ENCODE assay signal across 8 cellular contexts in the genomic region with DNA sequence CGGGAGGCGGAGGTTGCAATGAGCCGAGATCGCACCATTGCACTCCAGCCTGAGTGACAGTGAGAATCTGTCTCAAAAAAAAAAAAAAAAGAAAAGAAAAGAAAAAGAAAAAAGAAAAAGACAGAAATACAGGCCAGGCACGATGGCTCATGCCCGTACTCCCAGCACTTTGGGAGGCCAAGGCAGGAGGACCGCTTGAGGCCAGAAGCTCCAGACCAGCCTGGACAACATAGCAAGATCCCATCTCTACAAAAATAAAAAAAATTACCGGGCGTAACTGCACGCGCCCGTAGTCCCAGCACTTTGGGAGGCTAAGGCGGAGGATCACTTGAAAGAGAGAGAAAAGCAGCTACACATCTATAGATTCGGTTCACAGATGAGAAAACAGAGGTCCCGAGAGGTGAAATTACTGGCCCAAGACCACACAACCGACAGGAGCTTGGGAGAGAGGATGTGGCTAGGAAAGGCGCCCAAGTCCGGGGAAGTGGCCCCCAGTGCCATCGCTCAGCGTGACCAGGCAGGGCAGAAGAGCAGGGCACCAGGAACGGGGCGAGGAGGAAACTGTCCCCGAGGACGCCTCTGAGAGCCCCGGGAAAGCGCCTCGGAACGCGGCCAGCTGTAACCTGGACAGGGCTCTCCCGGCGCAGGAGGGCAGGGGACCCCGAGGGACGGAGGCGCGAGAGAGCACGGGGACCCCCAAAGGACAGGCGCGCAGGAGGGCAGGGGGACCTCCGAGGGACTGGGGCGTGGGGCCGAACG. TPM values are rescaled to one million over a fixed set of nuclear protein-coding genes. Genes with fewer than 3 reads are reported as not detected.
DNase-seq lines count a peak whose midpoint lies in the region; ATAC-seq and TF ChIP-seq lines count a peak whose summit lies in the region.

No MANE protein-coding gene starts in this region.

- TF ChIP-seq CTCF in Calu3 (IDR thresholded peaks at IDR 0.05; ENCODE audit: unreplicated experiment): no peak
- TF ChIP-seq CTCF in choroid plexus epithelial cell (conservative IDR thresholded peaks at IDR 0.05; ENCODE audit: low read depth, low read length): no peak
- no peak for TF ChIP-seq CTCF in lung (IDR thresholded peaks at IDR 0.05; ENCODE audit: control extremely low read depth, extremely low read depth)
- TF ChIP-seq CTCF in upper lobe of left lung (IDR thresholded peaks at IDR 0.05): no peak

- WGBS in GM23248 (ENCODE audit: low coverage in 1 of 2, low lambda C conversion rate in 2 of 2, missing lambda C conversion rate in 2 of 2), 2 experiments: 12 to 14% methylated on average over 38 of the region's 42 CpGs
- 24 to 31% methylated on average over 34 to 42 of the region's 42 CpGs for WGBS in lung, 2 donors
- WGBS in upper lobe of left lung, 2 donors: 31 to 36% methylated on average over 31 to 32 of the region's 42 CpGs

- no peaks in the 10 kb centered on the region for H4K20me1 ChIP-seq in GM23248 (ENCODE audit: insufficient read depth)

- TF ChIP-seq POLR2A in upper lobe of left lung (IDR thresholded peaks at IDR 0.05): no peak

- H3K4me3 ChIP-seq in GM23248: peak overlapping the region; percentile 85
- H3K4me3 ChIP-seq in NT2/D1 (ENCODE audit: insufficient read length, low read depth): peak overlapping the region; percentile 85
- H3K4me3 ChIP-seq in choroid plexus epithelial cell (ENCODE audit: low read depth, low read length): peak overlapping the region; percentile 95
- H3K4me3 ChIP-seq in lung: peak overlapping the region; percentile 81
- H3K4me3 ChIP-seq in upper lobe of left lung: peak overlapping the region; percentile 81 to 99 (median 90)

- H2AFZ ChIP-seq in GM23248: peak overlapping the region; percentile 62

- peak; percentile 12 for ATAC-seq in lung (ENCODE audit: insufficient read depth, low FRiP score)
- peak in 1 of 2 donors; percentile 43 for ATAC-seq in upper lobe of left lung (ENCODE audit: low FRiP score in 2 of 2)

- peaks cover 10% of the 10 kb centered on the region for H3K4me1 Mint-ChIP-seq in Calu3 (ENCODE audit: low read depth, unreplicated experiment)

- peak; percentile 35 for DNase-seq in Calu3
- DNase-seq in GM23248: peak; percentile 56
- DNase-seq in NT2/D1 (ENCODE audit: low read depth, low spot score): no peak
- no peak for DNase-seq in choroid plexus epithelial cell (ENCODE audit: low read depth)
- DNase-seq in lung (ENCODE audit: low spot score): no peak
- DNase-seq in upper lobe of left lung: no peak
- no peak for DNase-seq in 8988T
- DNase-seq in NOMO-1 treated with DMSO at 0.1 percent for 48 hours (lab: John Stamatoyannopoulos, UW; ENCODE audit: unreplicated experiment): no peak

- BruUV-seq in Calu3 (replicated peaks; lab: Mats Ljungman, UMichigan): TSS peak; percentile 28

- no peaks in the 10 kb centered on the region for H3K9me2 ChIP-seq in GM23248 (ENCODE audit: insufficient read depth)

- H3K4me1 ChIP-seq in GM23248 (ENCODE audit: insufficient read depth): no peaks in the 10 kb centered on the region
- peaks cover 7% of the 10 kb centered on the region for H3K4me1 ChIP-seq in NT2/D1 (ENCODE audit: insufficient read depth, insufficient read length)
- peaks cover 0 to 7% of the 10 kb centered on the region in 2 donors for H3K4me1 ChIP-seq in lung (ENCODE audit: control insufficient read depth in 2 of 2, insufficient read depth in 2 of 2, low read length in 2 of 2)
- peaks cover 0 to 15% (median 10%) of the 10 kb centered on the region in 4 donors for H3K4me1 ChIP-seq in upper lobe of left lung

- intact Hi-C loops in Calu3 (cut with micrococcal nuclease; ENCODE audit: unreplicated experiment): no loop called here

- no peak overlapping the region for H3K4me3 Mint-ChIP-seq in Calu3 (ENCODE audit: low read depth, unreplicated experiment)

- no peaks in the 10 kb centered on the region for H3K9me3 ChIP-seq in GM23248 (ENCODE audit: low read depth)
- no peaks in the 10 kb centered on the region for H3K9me3 ChIP-seq in NT2/D1 (ENCODE audit: insufficient read depth, low read length)
- peaks cover 0 to 2% of the 10 kb centered on the region in 2 donors for H3K9me3 ChIP-seq in lung (ENCODE audit: control insufficient read depth in 2 of 2, insufficient read depth in 1 of 2, low read length in 1 of 2)
- no peaks in the 10 kb centered on the region for H3K9me3 ChIP-seq in upper lobe of left lung

- H3K27ac Mint-ChIP-seq in Calu3 (ENCODE audit: unreplicated experiment): no peak overlapping the region

- H3K36me3 Mint-ChIP-seq in Calu3 (ENCODE audit: insufficient read depth, unreplicated experiment): no peaks in the 10 kb centered on the region

- H3K27ac ChIP-seq in GM23248: peak overlapping the region; percentile 25
- H3K27ac ChIP-seq in lung (ENCODE audit: low read depth in 1 of 2, low read length in 1 of 2): peak overlapping the region in 1 of 2 donors; percentile 89
- peak overlapping the region; percentile 71 to 88 (median 85) for H3K27ac ChIP-seq in upper lobe of left lung

- peaks cover 50% of the 10 kb centered on the region for H3K79me2 ChIP-seq in GM23248 (ENCODE audit: insufficient read depth)

- in situ Hi-C loops in GM23248 (cut with MboI): no loop called here

- H3K36me3 ChIP-seq in GM23248 (ENCODE audit: low read depth) (no peaks in the 10 kb centered on the region), NT2/D1 (ENCODE audit: insufficient read depth, insufficient read length, low read length) (peaks cover 2% of the 10 kb centered on the region), lung (ENCODE audit: control insufficient read depth in 2 of 2, insufficient read depth in 2 of 2, low read length in 2 of 2) (peaks cover 0 to 3% of the 10 kb centered on the region in 2 donors), upper lobe of left lung (peaks cover 0 to 10% (median 0%) of the 10 kb centered on the region in 4 donors)

- H3K4me2 ChIP-seq in GM23248 (ENCODE audit: unreplicated experiment): peak overlapping the region; percentile 97

- no peak for TF ChIP-seq EP300 in upper lobe of left lung (IDR thresholded peaks at IDR 0.05)

- peaks cover 23% of the 10 kb centered on the region for H3F3A ChIP-seq in GM23248 (ENCODE audit: insufficient read depth)

- H3K27me3 ChIP-seq in GM23248 (replicated peaks; ENCODE audit: insufficient read depth) (no peaks in the 10 kb centered on the region), NT2/D1 (ENCODE audit: insufficient read depth, insufficient read length) (peaks cover 14% of the 10 kb centered on the region), lung (ENCODE audit: control insufficient read depth, insufficient read depth) (no peaks in the 10 kb centered on the region), upper lobe of left lung (no peaks in the 10 kb centered on the region)

- peak overlapping the region; percentile 87 for H3K9ac ChIP-seq in GM23248
- peak overlapping the region; percentile 90 for H3K9ac ChIP-seq in NT2/D1 (ENCODE audit: insufficient read length, low read depth)

- H3K27me3 Mint-ChIP-seq in Calu3 (ENCODE audit: unreplicated experiment): no peaks in the 10 kb centered on the region

- CTCF ChIA-PET in Calu3 (lab: Charles Lee): interaction anchor here (0.7 to 1.0 kb wide), 3 partner anchors 12 to 563 kb away, joined by 3 to 5 read pairs (median 3); no protein-coding TSS in a partner anchor

- H3K9me3 Mint-ChIP-seq in Calu3 (ENCODE audit: low read depth, unreplicated experiment): no peaks in the 10 kb centered on the region

RNA-seq across cellular contexts. Expression of a gene that starts 0.6 kb away (rescaled TPM):
- total RNA-seq in Calu3 (2022) (57.0 and 70.3 TPM in 2 replicates), lung (10 to 100 TPM; 24.6 to 54.6 TPM), upper lobe of left lung (10 to 100 TPM; 16.0 to 74.3 (median 41.2) TPM)
- total RNA-seq in GM23248 (2014; rRNA removed; shearing (Covaris generic)): 13.1 and 23.8 TPM in 2 replicates
- polyA plus RNA-seq in GM23248 (2016; fragmentation: Nextera tagmentation; extraction: Ambion mirVana) (36.8 and 44.4 TPM in 2 replicates), lung (10 to 100 TPM; 44.6 to 47.0 TPM)

RNA-seq across cellular contexts. Expression of a gene that starts 41.0 kb away (rescaled TPM):
- total RNA-seq in Calu3 (2022) (333 and 347 TPM in 2 replicates), lung (100 to 1,000 TPM; 102 to 133 TPM), upper lobe of left lung (100 to 1,000 TPM; 110 to 129 (median 117) TPM)
- 180 and 212 TPM in 2 replicates for total RNA-seq in GM23248 (2014; rRNA removed; shearing (Covaris generic))
- polyA plus RNA-seq in GM23248 (2016; fragmentation: Nextera tagmentation; extraction: Ambion mirVana) (79.5 and 82.5 TPM in 2 replicates), lung (10 to 100 TPM; 82.5 to 90.1 TPM)

Comparison
In these comparisons a context has a peak if more than half of its experiments do, and no peak if none do; other contexts are left out.
1. DNase-seq: peak in Calu3 (single experiment) and GM23248 (single experiment); none in NT2/D1 (single experiment), choroid plexus epithelial cell (single experiment), lung (single experiment), upper lobe of left lung (0 of 2), 8988T (single experiment) and NOMO-1 treated with DMSO at 0.1 percent for 48 hours (single experiment).
2. Peak in every context shown above with its lines, with median percentiles within 50 percentile points of each other: H3K4me3 ChIP-seq.